In genomic region chr1:214031267-214031650, GRCh38 we compare ENCODE assay signal across 26 cellular contexts. TPM values are rescaled to one million over a fixed set of nuclear protein-coding genes. Genes with fewer than 3 reads are reported as not detected.
A peak's percentile ranks its signal among the peaks of the same experiment; 100 is the strongest.
DNase-seq lines count a peak whose midpoint lies in the region; TF ChIP-seq lines count a peak whose summit lies in the region.
"Had no signal": no experiment of that assay in that cellular context is flagged by ENCODE, and none has a peak within 500 bp of the region (broad histone marks: within the 10 kb centered on the region; RNA-seq: fewer than 3 reads in every experiment).

No MANE protein-coding gene starts in this region.

- H3K9me3 ChIP-seq in HUES64 (ENCODE audit: insufficient read depth, low read depth, low read length) (no peaks in the 10 kb centered on the region), iPS-20b (ENCODE audit: insufficient read depth, low read depth, low read length) (no peaks in the 10 kb centered on the region), sigmoid colon (no peaks in the 10 kb centered on the region)
- H3K9me3 ChIP-seq: BE2C, left lung had no signal

- TF ChIP-seq CTCF in sigmoid colon (IDR thresholded peaks at IDR 0.05) = no peak

- DNase-seq in globus pallidus (ENCODE audit: low spot score) (peak; percentile 32), sigmoid colon (no peak), NCI-H446 treated with DMSO at 0.1 percent for 48 hours (lab: John Stamatoyannopoulos, UW) (no peak), OCI-M1 (lab: John Stamatoyannopoulos, UW) (no peak), retina (no peak), HT-29 (ENCODE audit: low spot score) (no peak)
- DNase-seq: ACHN; activated CD4-positive, alpha-beta T cell treated with anti-CD3 and anti-CD28 coated beads for 1 hour; activated CD8-positive, alpha-beta T cell treated with anti-CD3 and anti-CD28 coated beads for 36 hours; activated naive CD8-positive, alpha-beta T cell treated with anti-CD3 and anti-CD28 coated beads for 36 hours; BE2C; dermis blood vessel endothelial cell; glutamatergic neuron; Kasumi-1; left lung; MV-4-11; naive thymus-derived CD8-positive, alpha-beta T cell; NCI-H1436 treated with DMSO at 0.1 percent for 48 hours; NCI-H2107; NCI-H82; stimulated activated CD4-positive, alpha-beta T cell treated with anti-CD3 and anti-CD28 coated beads, Interleukin-12 subunit alpha, Interleukin-12 subunit beta, amount 100 ng/mL, for 4 hours; stimulated activated CD4-positive, alpha-beta T cell treated with anti-CD3 and anti-CD28 coated beads, Interleukin-4, amount 100 ng/mL, for 1 hour; T-helper 2 cell had no signal

- intact Hi-C loops in sigmoid colon (cut with DNase I) = no loop called here

- no peak for TF ChIP-seq POLR2A in sigmoid colon (IDR thresholded peaks at IDR 0.05)

- H3K4me3 ChIP-seq in HUES64 (ENCODE audit: low read length) (no peak overlapping the region), iPS-20b (ENCODE audit: low read length) (peak overlapping the region; percentile 35), sigmoid colon (no peak overlapping the region)
- H3K4me3 ChIP-seq: left lung had no signal

- H3K27me3 ChIP-seq in HUES64 (ENCODE audit: insufficient read depth, low read length) (no peaks in the 10 kb centered on the region), iPS-20b (ENCODE audit: insufficient read depth, low read length) (peaks cover 10% of the 10 kb centered on the region; the same call in 1 of the 2 replicates), sigmoid colon (no peaks in the 10 kb centered on the region)
- H3K27me3 ChIP-seq: BE2C, left lung had no signal

- peaks cover 57% of the 10 kb centered on the region for H3K4me1 ChIP-seq in HUES64 (ENCODE audit: insufficient read depth, low read length)
- peaks cover 49% of the 10 kb centered on the region for H3K4me1 ChIP-seq in iPS-20b (ENCODE audit: insufficient read depth, low read length)
- H3K4me1 ChIP-seq in sigmoid colon = peaks cover 0 to 37% (median 31%) of the 10 kb centered on the region in 4 donors
- H3K4me1 ChIP-seq: left lung had no signal

- H3K36me3 ChIP-seq in HUES64 (ENCODE audit: insufficient read depth, low read length) (no peaks in the 10 kb centered on the region), iPS-20b (ENCODE audit: insufficient read depth, low read depth, low read length) (no peaks in the 10 kb centered on the region), sigmoid colon (no peaks in the 10 kb centered on the region)
- H3K36me3 ChIP-seq: left lung had no signal

- H3K27ac ChIP-seq in HUES64 (ENCODE audit: low read depth, low read length) (peak overlapping the region; percentile 73), iPS-20b (ENCODE audit: low read length) (no peak overlapping the region), sigmoid colon (peak overlapping the region in 3 of 4 donors; percentile 52 to 71 (median 69))
- H3K27ac ChIP-seq: left lung had no signal

- WGBS in HUES64 = 17% methylated on average over 5 of the region's 5 CpGs
- WGBS in sigmoid colon, 2 donors = 72 to 88% methylated on average over 5 of the region's 5 CpGs

- H3K9ac ChIP-seq in HUES64 (ENCODE audit: low read depth, low read length) = peak overlapping the region; percentile 11; the same call in 1 of the 2 replicates
- H3K9ac ChIP-seq in iPS-20b (ENCODE audit: low read depth, low read length) = peak overlapping the region; percentile 13; the same call in 1 of the 2 replicates

- no peak for TF ChIP-seq EP300 in sigmoid colon (IDR thresholded peaks at IDR 0.05)

RNA-seq across cellular contexts. Expression of gene PROX1, which starts 43.5 kb away (rescaled TPM):
- polyA plus RNA-seq in HUES64 (2013, experiment 1 of 2) = 1.1 TPM
- polyA plus RNA-seq in HUES64 (2013, experiment 2 of 2) = 1.6 TPM
- 1 to 10 TPM; 5.4 to 7.7 (median 6.4) TPM for total RNA-seq in sigmoid colon
- 1 to 10 TPM; 1.4 to 2.4 (median 2.4) TPM for polyA plus RNA-seq in sigmoid colon
- 0.94 and 1.0 TPM in 2 replicates for total RNA-seq in HT-29 (2014; rRNA removed; shearing (Covaris generic))
- total RNA-seq: activated naive CD8-positive, alpha-beta T cell treated with anti-CD3 and anti-CD28 coated beads for 36 hours; activated T-helper 2 cell treated with anti-CD3 and anti-CD28 coated beads, Interferon-gamma antibody, Interleukin-2, Interleukin-4, amounts not matched to agents 10 μg/mL and 5 μg/mL and 100 μg/mL, durations not matched to agents 14 hours and 24 hours and 36 hours; naive thymus-derived CD8-positive, alpha-beta T cell had no signal
- polyA plus RNA-seq: naive thymus-derived CD8-positive, alpha-beta T cell had no signal
